Comparison of ENCODE assay signal across 1 cellular context in genomic region chr20:3082955-3083952, GRCh38.
TF ChIP-seq lines count a peak whose summit lies in the region.

No MANE protein-coding gene starts in this region.

TF ChIP-seq in H1, 55 proteins besides CTCF, POLR2A, EP300 and RAD21:
- peak; percentile 70 for TF ChIP-seq EZH2 (IDR thresholded peaks at IDR 0.05; ENCODE audit: low read depth, low read length, severe bottlenecking)
- peak; percentile 15; the same call in 1 of the 2 replicates for TF ChIP-seq E2F6 (IDR thresholded peaks at IDR 0.05)
- TF ChIP-seq SUZ12 (IDR thresholded peaks at IDR 0.05; ENCODE audit: low read length), result peak; percentile 83
- no peak for TF ChIP-seq BRCA1 (IDR thresholded peaks at IDR 0.05; ENCODE audit: low read depth, low read length)
- peak; percentile 73 for TF ChIP-seq KDM4A (IDR thresholded peaks at IDR 0.05; ENCODE audit: low read depth, low read length, severe bottlenecking)
